32 cellular contexts compared by ENCODE assay signal in genomic region chr20:20531283-20531682, GRCh38.
"Had no signal": no experiment of that assay in that cellular context is flagged by ENCODE, and none has a peak within 500 bp of the region (broad histone marks: within the 10 kb centered on the region; RNA-seq: fewer than 3 reads in every experiment).

No MANE protein-coding gene starts in this region.

- H3K4me3 ChIP-seq: adrenal gland, ascending aorta, body of pancreas, breast epithelium, cardiac muscle cell had no signal

- H3K4me3 Mint-ChIP-seq: activated naive CD4-positive, alpha-beta T cell treated with anti-CD3 and anti-CD28 coated beads for 36 hours; activated naive CD4-positive, alpha-beta T cell treated with anti-CD3 and anti-CD28 coated beads, Interleukin-2, amount 50 U/mL, for 24 hours; activated naive CD8-positive, alpha-beta T cell; activated naive CD8-positive, alpha-beta T cell treated with anti-CD3 and anti-CD28 coated beads for 36 hours; activated naive CD8-positive, alpha-beta T cell treated with anti-CD3 and anti-CD28 coated beads, Interleukin-2, amount 10 ng/mL, durations not matched to agents 7 days and 5 days; activated naive CD8-positive, alpha-beta T cell treated with anti-CD3 and anti-CD28 coated beads, Interleukin-2, amount 50 U/mL, for 24 hours; activated T-cell treated with anti-CD3 and anti-CD28 coated beads, Interleukin-2, amount 50 U/mL, for 4 hours; activated T-cell treated with anti-CD3 and anti-CD28 coated beads, Interleukin-2, amount 50 U/mL, for 72 hours; activated T-helper 1 cell treated with anti-CD3 and anti-CD28 coated beads, Interleukin-12 subunit alpha, Interleukin-12 subunit beta, Interleukin-2, Interleukin-4 antibody, amounts not matched to agents 30 ng/mL and 10 ng/mL and 1 ng/mL, durations not matched to agents 14 hours and 24 hours and 36 hours; activated T-helper 17 cell treated with anti-CD3 and anti-CD28 coated beads, Interleukin-2, amount 50 U/mL, for 72 hours; brain; central memory CD8-positive, alpha-beta T cell had no signal

- ATAC-seq: activated naive CD8-positive, alpha-beta T cell treated with anti-CD3 and anti-CD28 coated beads, Interleukin-2, amount 50 U/mL, for 24 hours; activated T-cell treated with anti-CD3 and anti-CD28 coated beads, Interleukin-2, amount 50 U/mL, for 4 hours; activated T-cell treated with anti-CD3 and anti-CD28 coated beads, Interleukin-2, amount 50 U/mL, for 72 hours; activated T-helper 17 cell treated with anti-CD3 and anti-CD28 coated beads, Interleukin-2, amount 50 U/mL, for 72 hours; body of pancreas had no signal

- H3K36me3 Mint-ChIP-seq: activated naive CD8-positive, alpha-beta T cell treated with anti-CD3 and anti-CD28 coated beads, Interleukin-2, amount 10 ng/mL, durations not matched to agents 7 days and 5 days had no signal

- H3K27me3 Mint-ChIP-seq: activated naive CD4-positive, alpha-beta T cell treated with anti-CD3 and anti-CD28 coated beads, Interleukin-2, amount 50 U/mL, for 24 hours; activated naive CD8-positive, alpha-beta T cell; activated naive CD8-positive, alpha-beta T cell treated with anti-CD3 and anti-CD28 coated beads for 36 hours; activated naive CD8-positive, alpha-beta T cell treated with anti-CD3 and anti-CD28 coated beads, Interleukin-2, amount 10 ng/mL, durations not matched to agents 7 days and 5 days; activated naive CD8-positive, alpha-beta T cell treated with anti-CD3 and anti-CD28 coated beads, Interleukin-2, amount 50 U/mL, for 24 hours; activated T-helper 17 cell treated with anti-CD3 and anti-CD28 coated beads, Interleukin-2, amount 50 U/mL, for 72 hours; brain; central memory CD8-positive, alpha-beta T cell had no signal

- H3K27ac ChIP-seq: adrenal gland, ascending aorta, body of pancreas, brain microvascular endothelial cell, breast epithelium, cardiac muscle cell had no signal

- H3K36me3 ChIP-seq: adrenal gland, brain microvascular endothelial cell, breast epithelium, cardiac muscle cell had no signal

- H3K9me3 Mint-ChIP-seq: activated naive CD4-positive, alpha-beta T cell treated with anti-CD3 and anti-CD28 coated beads for 36 hours; activated naive CD4-positive, alpha-beta T cell treated with anti-CD3 and anti-CD28 coated beads, Interleukin-2, amount 50 U/mL, for 24 hours; activated naive CD8-positive, alpha-beta T cell treated with anti-CD3 and anti-CD28 coated beads for 36 hours; activated naive CD8-positive, alpha-beta T cell treated with anti-CD3 and anti-CD28 coated beads, Interleukin-2, amount 10 ng/mL, durations not matched to agents 7 days and 5 days; activated naive CD8-positive, alpha-beta T cell treated with anti-CD3 and anti-CD28 coated beads, Interleukin-2, amount 50 U/mL, for 24 hours; activated T-cell treated with anti-CD3 and anti-CD28 coated beads, Interleukin-2, amount 50 U/mL, for 4 hours; activated T-cell treated with anti-CD3 and anti-CD28 coated beads, Interleukin-2, amount 50 U/mL, for 72 hours; activated T-helper 1 cell treated with anti-CD3 and anti-CD28 coated beads, Interleukin-12 subunit alpha, Interleukin-12 subunit beta, Interleukin-2, Interleukin-4 antibody, amounts not matched to agents 30 ng/mL and 10 ng/mL and 1 ng/mL, durations not matched to agents 14 hours and 24 hours and 36 hours; activated T-helper 17 cell treated with anti-CD3 and anti-CD28 coated beads, Interleukin-2, amount 50 U/mL, for 72 hours; activated T-helper 2 cell treated with anti-CD3 and anti-CD28 coated beads, Interferon-gamma antibody, Interleukin-2, Interleukin-4, amounts not matched to agents 10 μg/mL and 5 μg/mL and 100 μg/mL, durations not matched to agents 14 hours and 24 hours and 36 hours; brain; central memory CD8-positive, alpha-beta T cell had no signal

- DNase-seq: activated effector memory CD4-positive, alpha-beta T cell treated with anti-CD3 and anti-CD28 coated beads, Interleukin-2, amount 50 U/mL, for 16 hours; activated effector memory CD4-positive, alpha-beta T cell treated with Interleukin-2 at 50 U/mL for 16 hours; activated gamma-delta T cell; activated gamma-delta T cell treated with Interleukin-2 at 50 U/mL for 16 hours; activated naive CD4-positive, alpha-beta T cell; activated naive CD4-positive, alpha-beta T cell treated with anti-CD3 and anti-CD28 coated beads for 36 hours; activated naive CD4-positive, alpha-beta T cell treated with anti-CD3 and anti-CD28 coated beads, Interleukin-2, amount 50 U/mL, for 16 hours; activated naive CD4-positive, alpha-beta T cell treated with Interleukin-2 at 50 U/mL for 16 hours; activated naive CD8-positive, alpha-beta T cell treated with anti-CD3 and anti-CD28 coated beads for 36 hours; activated naive CD8-positive, alpha-beta T cell treated with anti-CD3 and anti-CD28 coated beads, Interleukin-2, amount 10 ng/mL, durations not matched to agents 7 days and 5 days; activated naive CD8-positive, alpha-beta T cell treated with anti-CD3 and anti-CD28 coated beads, Interleukin-2, amount 50 U/mL, for 24 hours; activated T-cell treated with anti-CD3 and anti-CD28 coated beads for 4 hours; activated T-cell treated with anti-CD3 and anti-CD28 coated beads, Interleukin-2, amount 50 U/mL, for 1 hour; activated T-cell treated with anti-CD3 and anti-CD28 coated beads, Interleukin-2, amount 50 U/mL, for 4 hours; activated T-cell treated with anti-CD3 and anti-CD28 coated beads, Interleukin-2, amount 50 U/mL, for 72 hours; adrenal gland; amniotic stem cell; aorta; body of pancreas; brain microvascular endothelial cell; central memory CD4-positive, alpha-beta T cell; cerebellar nuclear complex had no signal

- H3K27me3 ChIP-seq: adrenal gland, ascending aorta, body of pancreas, brain microvascular endothelial cell, breast epithelium, cardiac muscle cell had no signal

- H3K27ac Mint-ChIP-seq: activated naive CD4-positive, alpha-beta T cell treated with anti-CD3 and anti-CD28 coated beads for 36 hours; activated naive CD4-positive, alpha-beta T cell treated with anti-CD3 and anti-CD28 coated beads, Interleukin-2, amount 50 U/mL, for 24 hours; activated naive CD8-positive, alpha-beta T cell; activated naive CD8-positive, alpha-beta T cell treated with anti-CD3 and anti-CD28 coated beads for 36 hours; activated naive CD8-positive, alpha-beta T cell treated with anti-CD3 and anti-CD28 coated beads, Interleukin-2, amount 10 ng/mL, durations not matched to agents 7 days and 5 days; activated naive CD8-positive, alpha-beta T cell treated with anti-CD3 and anti-CD28 coated beads, Interleukin-2, amount 50 U/mL, for 24 hours; activated T-cell treated with anti-CD3 and anti-CD28 coated beads, Interleukin-2, amount 50 U/mL, for 72 hours; activated T-helper 1 cell treated with anti-CD3 and anti-CD28 coated beads, Interleukin-12 subunit alpha, Interleukin-12 subunit beta, Interleukin-2, Interleukin-4 antibody, amounts not matched to agents 30 ng/mL and 10 ng/mL and 1 ng/mL, durations not matched to agents 14 hours and 24 hours and 36 hours; activated T-helper 17 cell treated with anti-CD3 and anti-CD28 coated beads, Interleukin-2, amount 50 U/mL, for 72 hours; activated T-helper 2 cell treated with anti-CD3 and anti-CD28 coated beads, Interferon-gamma antibody, Interleukin-2, Interleukin-4, amounts not matched to agents 10 μg/mL and 5 μg/mL and 100 μg/mL, durations not matched to agents 14 hours and 24 hours and 36 hours; brain had no signal

- H3K4me1 Mint-ChIP-seq: activated naive CD4-positive, alpha-beta T cell treated with anti-CD3 and anti-CD28 coated beads, Interleukin-2, amount 50 U/mL, for 24 hours; activated naive CD8-positive, alpha-beta T cell treated with anti-CD3 and anti-CD28 coated beads for 36 hours; activated naive CD8-positive, alpha-beta T cell treated with anti-CD3 and anti-CD28 coated beads, Interleukin-2, amount 10 ng/mL, durations not matched to agents 7 days and 5 days had no signal

- H3K4me1 ChIP-seq: adrenal gland, ascending aorta, body of pancreas, breast epithelium had no signal

- H3K9me3 ChIP-seq: adrenal gland, ascending aorta, body of pancreas, breast epithelium had no signal
